ENCODE assay signal across 16 cellular contexts in the genomic region with DNA sequence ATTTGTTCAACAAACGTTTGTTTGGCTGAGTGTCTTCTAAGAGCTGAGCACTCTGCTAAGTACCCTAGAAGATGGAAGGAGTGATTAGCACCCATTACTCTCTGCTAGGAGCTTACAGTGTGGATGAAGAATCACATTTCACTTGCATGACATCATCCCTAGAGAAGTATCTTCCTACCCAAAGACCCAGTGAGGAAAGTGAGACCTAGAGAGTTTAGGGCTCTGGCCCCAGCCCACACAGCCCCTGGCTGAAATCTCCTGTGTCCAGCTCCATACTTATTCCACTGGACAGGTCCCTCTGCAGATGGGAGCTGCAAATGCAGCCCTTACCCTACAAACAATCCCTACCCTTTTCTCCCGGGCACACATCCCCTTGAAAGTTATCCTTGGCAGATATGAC. TPM values are rescaled to one million over a fixed set of nuclear protein-coding genes. Genes with fewer than 3 reads are reported as not detected.
DNase-seq lines count a peak whose midpoint lies in the region; ATAC-seq and TF ChIP-seq lines count a peak whose summit lies in the region.
"Had no signal": no experiment of that assay in that cellular context is flagged by ENCODE, and none has a peak within 500 bp of the region (broad histone marks: within the 10 kb centered on the region; RNA-seq: fewer than 3 reads in every experiment).

No MANE protein-coding gene starts in this region.

- no peak for DNase-seq in activated naive CD8-positive, alpha-beta T cell treated with anti-CD3 and anti-CD28 coated beads, Interleukin-2, amount 50 U/mL, for 24 hours
- no peak for DNase-seq in activated naive CD8-positive, alpha-beta T cell treated with anti-CD3 and anti-CD28 coated beads for 36 hours
- DNase-seq in SK-N-SH (no peak), endodermal cell (no peak), NCI-H446 treated with DMSO at 0.1 percent for 48 hours (lab: John Stamatoyannopoulos, UW) (no peak), inferior parietal cortex (ENCODE audit: extremely low spot score) (no peak)
- DNase-seq in stimulated activated effector memory CD8-positive, alpha-beta T cell treated with anti-CD3 and anti-CD28 coated beads, Interleukin-12 subunit alpha, Interleukin-12 subunit beta, amount 100 ng/mL, for 72 hours (ENCODE audit: low spot score in 2 of 2), result peak in 1 of 2 donors; percentile 48
- DNase-seq: activated B cell treated with CpG ODN at 0.5 μM for 24 hours, activated gamma-delta T cell, caudate nucleus, DMS153, hypothalamus, NCI-H187 had no signal

- no peaks in the 10 kb centered on the region for H3K79me2 ChIP-seq in SK-N-SH (ENCODE audit: insufficient read depth)

- CTCF ChIA-PET in SK-N-SH (lab: Yijun Ruan, JAX), result interaction anchor here (0.9 to 1.4 kb wide), 4 partner anchors 11 to 207 kb away, joined by 3 to 6 read pairs (median 4); no protein-coding TSS in a partner anchor

- no peaks in the 10 kb centered on the region for H4K20me1 ChIP-seq in SK-N-SH (ENCODE audit: insufficient read depth)

- POLR2A ChIA-PET in SK-N-SH (lab: Yijun Ruan, JAX), result no interaction called here

- H3F3A ChIP-seq in SK-N-SH (replicated peaks; ENCODE audit: insufficient read depth), result peaks cover 10% of the 10 kb centered on the region

- H3K36me3 Mint-ChIP-seq in activated naive CD8-positive, alpha-beta T cell treated with anti-CD3 and anti-CD28 coated beads, Interleukin-2, amount 50 U/mL, for 24 hours (ENCODE audit: low read depth), result no peaks in the 10 kb centered on the region
- no peaks in the 10 kb centered on the region for H3K36me3 Mint-ChIP-seq in activated naive CD8-positive, alpha-beta T cell treated with anti-CD3 and anti-CD28 coated beads for 36 hours
- H3K36me3 Mint-ChIP-seq in endodermal cell (ENCODE audit: low read depth), result no peaks in the 10 kb centered on the region
- no peaks in the 10 kb centered on the region for H3K36me3 Mint-ChIP-seq in stimulated activated effector memory CD8-positive, alpha-beta T cell treated with anti-CD3 and anti-CD28 coated beads, Interleukin-12 subunit alpha, Interleukin-12 subunit beta, amount 100 ng/mL, for 72 hours

- no peak overlapping the region for H3K27ac ChIP-seq in SK-N-SH (ENCODE audit: low read depth in 2 of 2, low read length in 1 of 2)
- H3K27ac ChIP-seq in endodermal cell (ENCODE audit: low read depth, low read length), result no peak overlapping the region
- H3K27ac ChIP-seq: SJCRH30, vagina had no signal

- H3K27ac Mint-ChIP-seq in activated naive CD8-positive, alpha-beta T cell treated with anti-CD3 and anti-CD28 coated beads, Interleukin-2, amount 50 U/mL, for 24 hours, result no peak overlapping the region
- no peak overlapping the region for H3K27ac Mint-ChIP-seq in activated naive CD8-positive, alpha-beta T cell treated with anti-CD3 and anti-CD28 coated beads for 36 hours
- peak overlapping the region; percentile 57 for H3K27ac Mint-ChIP-seq in endodermal cell
- peak overlapping the region; percentile 23 for H3K27ac Mint-ChIP-seq in stimulated activated effector memory CD8-positive, alpha-beta T cell treated with anti-CD3 and anti-CD28 coated beads, Interleukin-12 subunit alpha, Interleukin-12 subunit beta, amount 100 ng/mL, for 72 hours
- H3K27ac Mint-ChIP-seq: activated B cell treated with CpG ODN at 0.5 μM for 24 hours had no signal

- no peak for TF ChIP-seq RAD21 in SK-N-SH (IDR thresholded peaks at IDR 0.05; ENCODE audit: low read length)

- WGBS in SK-N-SH (ENCODE audit: low lambda C conversion rate), result 51% methylated on average over 2 of the region's 2 CpGs
- 69 to 77% methylated on average over 2 of the region's 2 CpGs for whole genome bisulfite sequencing in endodermal cell (ENCODE audit: insufficient coverage in 1 of 2, insufficient read length in 1 of 2), 2 experiments

- no peak overlapping the region for H3K4me3 Mint-ChIP-seq in activated naive CD8-positive, alpha-beta T cell treated with anti-CD3 and anti-CD28 coated beads, Interleukin-2, amount 50 U/mL, for 24 hours
- H3K4me3 Mint-ChIP-seq in activated naive CD8-positive, alpha-beta T cell treated with anti-CD3 and anti-CD28 coated beads for 36 hours, result no peak overlapping the region
- H3K4me3 Mint-ChIP-seq in endodermal cell, result no peak overlapping the region
- no peak overlapping the region for H3K4me3 Mint-ChIP-seq in stimulated activated effector memory CD8-positive, alpha-beta T cell treated with anti-CD3 and anti-CD28 coated beads, Interleukin-12 subunit alpha, Interleukin-12 subunit beta, amount 100 ng/mL, for 72 hours
- H3K4me3 Mint-ChIP-seq: activated B cell treated with CpG ODN at 0.5 μM for 24 hours had no signal

- no peaks in the 10 kb centered on the region for H3K9me2 ChIP-seq in SK-N-SH

- H3K4me1 Mint-ChIP-seq in activated naive CD8-positive, alpha-beta T cell treated with anti-CD3 and anti-CD28 coated beads, Interleukin-2, amount 50 U/mL, for 24 hours, result peaks cover 18% of the 10 kb centered on the region
- peaks cover 16% of the 10 kb centered on the region for H3K4me1 Mint-ChIP-seq in activated naive CD8-positive, alpha-beta T cell treated with anti-CD3 and anti-CD28 coated beads for 36 hours
- peaks cover 19% of the 10 kb centered on the region for H3K4me1 Mint-ChIP-seq in endodermal cell
- H3K4me1 Mint-ChIP-seq in stimulated activated effector memory CD8-positive, alpha-beta T cell treated with anti-CD3 and anti-CD28 coated beads, Interleukin-12 subunit alpha, Interleukin-12 subunit beta, amount 100 ng/mL, for 72 hours, result peaks cover 28% of the 10 kb centered on the region

- H3K27me3 ChIP-seq in SK-N-SH (ENCODE audit: insufficient read depth) (no peaks in the 10 kb centered on the region), endodermal cell (ENCODE audit: control insufficient read depth, insufficient read depth, low read length, poor library complexity, severe bottlenecking) (no peaks in the 10 kb centered on the region)
- H3K27me3 ChIP-seq: SJCRH30, vagina had no signal

- peak; percentile 40 for ATAC-seq in activated naive CD8-positive, alpha-beta T cell treated with anti-CD3 and anti-CD28 coated beads, Interleukin-2, amount 50 U/mL, for 24 hours
- peak; percentile 80 for ATAC-seq in stimulated activated effector memory CD8-positive, alpha-beta T cell treated with anti-CD3 and anti-CD28 coated beads, Interleukin-12 subunit alpha, Interleukin-12 subunit beta, amount 100 ng/mL, for 72 hours
- ATAC-seq in GM18868 (IDR thresholded peaks at IDR 0.05; ENCODE audit: unreplicated experiment), result no peak

- H3K9me3 ChIP-seq in SK-N-SH (no peaks in the 10 kb centered on the region), endodermal cell (ENCODE audit: control insufficient read depth, low read length) (no peaks in the 10 kb centered on the region)
- H3K9me3 ChIP-seq: SJCRH30, vagina had no signal

- H2AFZ ChIP-seq in SK-N-SH (ENCODE audit: low read depth), result no peak overlapping the region

- TF ChIP-seq CTCF in SK-N-SH (IDR thresholded peaks at IDR 0.05), result no peak
- no peak for TF ChIP-seq CTCF in endodermal cell (conservative IDR thresholded peaks at IDR 0.05)

- no peak for TF ChIP-seq EP300 in SK-N-SH (IDR thresholded peaks at IDR 0.05; ENCODE audit: borderline replicate concordance in 1 of 2, low read depth in 1 of 2, low read length in 1 of 2)

- H3K4me3 ChIP-seq in SK-N-SH (ENCODE audit: low read depth in 2 of 2, low read length in 1 of 2) (no peak overlapping the region), endodermal cell (ENCODE audit: low read length) (no peak overlapping the region)
- H3K4me3 ChIP-seq: SJCRH30, vagina had no signal

- H3K9me3 Mint-ChIP-seq in activated naive CD8-positive, alpha-beta T cell treated with anti-CD3 and anti-CD28 coated beads, Interleukin-2, amount 50 U/mL, for 24 hours, result no peaks in the 10 kb centered on the region
- H3K9me3 Mint-ChIP-seq in activated naive CD8-positive, alpha-beta T cell treated with anti-CD3 and anti-CD28 coated beads for 36 hours, result no peaks in the 10 kb centered on the region
- H3K9me3 Mint-ChIP-seq in endodermal cell, result no peaks in the 10 kb centered on the region
- H3K9me3 Mint-ChIP-seq in stimulated activated effector memory CD8-positive, alpha-beta T cell treated with anti-CD3 and anti-CD28 coated beads, Interleukin-12 subunit alpha, Interleukin-12 subunit beta, amount 100 ng/mL, for 72 hours, result no peaks in the 10 kb centered on the region
- H3K9me3 Mint-ChIP-seq: activated B cell treated with CpG ODN at 0.5 μM for 24 hours had no signal

- H3K27me3 Mint-ChIP-seq in activated naive CD8-positive, alpha-beta T cell treated with anti-CD3 and anti-CD28 coated beads, Interleukin-2, amount 50 U/mL, for 24 hours, result peaks cover 2% of the 10 kb centered on the region
- H3K27me3 Mint-ChIP-seq in activated naive CD8-positive, alpha-beta T cell treated with anti-CD3 and anti-CD28 coated beads for 36 hours, result no peaks in the 10 kb centered on the region
- H3K27me3 Mint-ChIP-seq in endodermal cell (ENCODE audit: insufficient read depth), result peaks cover 1% of the 10 kb centered on the region

- H3K9ac ChIP-seq in SK-N-SH (no peak overlapping the region), endodermal cell (ENCODE audit: extremely low read depth, low read length, poor library complexity, severe bottlenecking) (no peak overlapping the region)

- no peaks in the 10 kb centered on the region for H3K36me3 ChIP-seq in SK-N-SH (replicated peaks in 1 of 2; ENCODE audit: control insufficient read depth in 1 of 2, insufficient read depth in 2 of 2, low read length in 1 of 2)
- H3K36me3 ChIP-seq in endodermal cell (ENCODE audit: control insufficient read depth, insufficient read depth, low read length), result no peaks in the 10 kb centered on the region
- H3K36me3 ChIP-seq: SJCRH30, vagina had no signal

- peaks cover 9 to 10% of the 10 kb centered on the region in 2 experiments; a peak in 3 of 4 replicates for H3K4me1 ChIP-seq in SK-N-SH (ENCODE audit: control insufficient read depth in 1 of 2, insufficient read depth in 2 of 2, low read depth in 1 of 2, low read length in 1 of 2)
- H3K4me1 ChIP-seq in endodermal cell (ENCODE audit: control insufficient read depth, insufficient read depth, low read length), result no peaks in the 10 kb centered on the region
- H3K4me1 ChIP-seq: vagina had no signal

- peak overlapping the region; percentile 7; the same call in 1 of the 2 replicates for H3K4me2 ChIP-seq in SK-N-SH

TF ChIP-seq in SK-N-SH, 30 proteins besides CTCF, POLR2A, EP300 and RAD21:
- TF ChIP-seq JUND (IDR thresholded peaks at IDR 0.05), result 0 out of 2 replicates have a peak, but pooled peaks have one; percentile 15
- TF ChIP-seq FOXJ3 (CRISPR knock-in tag; IDR thresholded peaks at IDR 0.05), result no peak
TF ChIP-seq in SK-N-SH: peak in this region for 1.

RNA-seq across cellular contexts. Expression of a gene that starts 26.8 kb away (rescaled TPM):
- 1 to 10 TPM in 1 of 2 experiments, under 1 TPM in 1; 0.78 to 1.5 TPM for total RNA-seq in activated naive CD8-positive, alpha-beta T cell treated with anti-CD3 and anti-CD28 coated beads for 36 hours
- polyA plus RNA-seq in SK-N-SH (2012; rRNA removed), result 69.2 and 92.2 TPM in 2 replicates
- 66.4 and 74.6 TPM in 2 replicates for polyA plus RNA-seq in SK-N-SH (2012; cell fraction: cytosol; rRNA removed)
- 83.4 and 100 TPM in 2 replicates for polyA plus RNA-seq in SK-N-SH (2012; cell fraction: nucleus; rRNA removed)
- total RNA-seq in endodermal cell, result 1 to 10 TPM; 1.2 to 1.9 TPM
- 1.2 TPM for polyA plus RNA-seq in endodermal cell (2013, experiment 1 of 2)
- polyA plus RNA-seq in endodermal cell (2013, experiment 2 of 2), result 1.5 TPM

Comparison
In these comparisons a context has a peak if more than half of its experiments do, and no peak if none do; other contexts are left out.
1. H3K27ac Mint-ChIP-seq: peak in endodermal cell (single experiment) and stimulated activated effector memory CD8-positive, alpha-beta T cell treated with anti-CD3 and anti-CD28 coated beads, Interleukin-12 subunit alpha, Interleukin-12 subunit beta, amount 100 ng/mL, for 72 hours (single experiment); none in activated naive CD8-positive, alpha-beta T cell treated with anti-CD3 and anti-CD28 coated beads, Interleukin-2, amount 50 U/mL, for 24 hours (single experiment) and activated naive CD8-positive, alpha-beta T cell treated with anti-CD3 and anti-CD28 coated beads for 36 hours (single experiment).